Comparison of ENCODE assay signal across 8 cellular contexts in genomic region chr9:36574045-36574444, GRCh38. TPM values are rescaled to one million over a fixed set of nuclear protein-coding genes. Genes with fewer than 3 reads are reported as not detected.
DNase-seq lines count a peak whose midpoint lies in the region; ATAC-seq and TF ChIP-seq lines count a peak whose summit lies in the region.
"Not testable (repeated sequence)": the region's sequence is repeated elsewhere in the genome, so short reads cannot be mapped to it uniquely, and the experiment has no call there.

No MANE protein-coding gene starts in this region.

- not testable (repeated sequence) for H3K9me3 ChIP-seq in CD4-positive, alpha-beta T cell (ENCODE audit: control insufficient read depth, low read length); HUES48 (ENCODE audit: control insufficient read depth, insufficient read depth, low read length); testis

- H3K27ac ChIP-seq in CD4-positive, alpha-beta T cell (ENCODE audit: low read depth, low read length), result not testable (repeated sequence)
- H3K27ac ChIP-seq in HUES48 (ENCODE audit: low read depth, low read length), result peak overlapping the region; percentile 96
- peak overlapping the region; percentile 88 for H3K27ac ChIP-seq in foreskin keratinocyte
- H3K27ac ChIP-seq in testis, result peak overlapping the region; percentile 53 to 81

- H3K27me3 Mint-ChIP-seq in CD4-positive, alpha-beta T cell; MCF 10A (ENCODE audit: insufficient read depth, unreplicated experiment); natural killer cell treated with Interleukin-12 subunit alpha and Interleukin-12 subunit beta and Interleukin-15 and Interleukin-18, amount 100 ng/mL, for 72 hours: not testable (repeated sequence)
- peaks cover 12% of the 10 kb centered on the region for H3K27me3 Mint-ChIP-seq in activated CD8-positive, alpha-beta T cell treated with anti-CD3 and anti-CD28 coated beads, Interleukin-2, amount 10 ng/mL, durations not matched to agents 7 days and 5 days (ENCODE audit: low read depth)

- not testable (repeated sequence) for H3K4me1 ChIP-seq in HUES48 (ENCODE audit: control insufficient read depth, insufficient read depth, low read length)
- H3K4me1 ChIP-seq in foreskin keratinocyte (peaks cover 14% of the 10 kb centered on the region), testis (peaks cover 17% of the 10 kb centered on the region)

- peak overlapping the region; percentile 78 for H3K9ac ChIP-seq in HUES48 (ENCODE audit: low read depth, low read length)

- H3K36me3 ChIP-seq in HUES48 (ENCODE audit: control insufficient read depth, insufficient read depth, low read length); testis (ENCODE audit: low read depth, missing control alignments): not testable (repeated sequence)

- 71 to 74% methylated on average over 8 of the region's 8 CpGs for WGBS in testis, 2 donors

- not testable (repeated sequence) for H3K27ac Mint-ChIP-seq in CD4-positive, alpha-beta T cell
- H3K27ac Mint-ChIP-seq in activated CD8-positive, alpha-beta T cell treated with anti-CD3 and anti-CD28 coated beads, Interleukin-2, amount 10 ng/mL, durations not matched to agents 7 days and 5 days, result peak overlapping the region; percentile 92
- peak overlapping the region; percentile 89 for H3K27ac Mint-ChIP-seq in MCF 10A (ENCODE audit: low read depth, unreplicated experiment)
- peak overlapping the region; percentile 86 to 88 for H3K27ac Mint-ChIP-seq in natural killer cell treated with Interleukin-12 subunit alpha and Interleukin-12 subunit beta and Interleukin-15 and Interleukin-18, amount 100 ng/mL, for 72 hours

- not testable (repeated sequence) for DNase-seq in CD4-positive, alpha-beta T cell; activated CD8-positive, alpha-beta T cell treated with anti-CD3 and anti-CD28 coated beads, Interleukin-2, amount 10 ng/mL, durations not matched to agents 7 days and 5 days; MCF 10A (ENCODE audit: unreplicated experiment); foreskin keratinocyte; natural killer cell treated with Interleukin-12 subunit alpha and Interleukin-12 subunit beta and Interleukin-15 and Interleukin-18, amount 100 ng/mL, for 72 hours (ENCODE audit: low spot score); testis
- peak; percentile 34 for DNase-seq in RKO (ENCODE audit: low spot score)

- peak overlapping the region; percentile 92 for H3K4me3 Mint-ChIP-seq in CD4-positive, alpha-beta T cell
- peak overlapping the region; percentile 97 for H3K4me3 Mint-ChIP-seq in activated CD8-positive, alpha-beta T cell treated with anti-CD3 and anti-CD28 coated beads, Interleukin-2, amount 10 ng/mL, durations not matched to agents 7 days and 5 days
- peak overlapping the region; percentile 85 for H3K4me3 Mint-ChIP-seq in MCF 10A (ENCODE audit: unreplicated experiment)
- peak overlapping the region; percentile 95 for H3K4me3 Mint-ChIP-seq in natural killer cell treated with Interleukin-12 subunit alpha and Interleukin-12 subunit beta and Interleukin-15 and Interleukin-18, amount 100 ng/mL, for 72 hours

- not testable (repeated sequence) for TF ChIP-seq POLR2A in testis (IDR thresholded peaks at IDR 0.05)

- intact Hi-C loops in CD4-positive, alpha-beta T cell (cut with DNase I, micrococcal nuclease), result loop anchor here (5.0 to 10.0 kb wide), 3 partner anchors 167 to 891 kb away; partner anchors contain the start of genes CLTA (in 1 of the 2) and ZBTB5 (in 1 of the 2)
- intact Hi-C loops in MCF 10A (cut with micrococcal nuclease); testis (cut with DNase I; ENCODE audit: low total_unique reads): not testable (repeated sequence)

- not testable (repeated sequence) for H3K27me3 ChIP-seq in CD4-positive, alpha-beta T cell (ENCODE audit: control insufficient read depth, insufficient read depth, low read length); HUES48 (ENCODE audit: control insufficient read depth, insufficient read depth, low read length); foreskin keratinocyte; testis

- H3K4me1 Mint-ChIP-seq in CD4-positive, alpha-beta T cell (ENCODE audit: low read depth), result peaks cover 25% of the 10 kb centered on the region
- H3K4me1 Mint-ChIP-seq in activated CD8-positive, alpha-beta T cell treated with anti-CD3 and anti-CD28 coated beads, Interleukin-2, amount 10 ng/mL, durations not matched to agents 7 days and 5 days (ENCODE audit: low read depth), result peaks cover 49% of the 10 kb centered on the region
- H3K4me1 Mint-ChIP-seq in MCF 10A (ENCODE audit: insufficient read depth, unreplicated experiment), result peaks cover 23% of the 10 kb centered on the region
- peaks cover 15 to 28% of the 10 kb centered on the region in 2 donors for H3K4me1 Mint-ChIP-seq in natural killer cell treated with Interleukin-12 subunit alpha and Interleukin-12 subunit beta and Interleukin-15 and Interleukin-18, amount 100 ng/mL, for 72 hours (ENCODE audit: low read depth in 2 of 2)

- not testable (repeated sequence) for H3K36me3 Mint-ChIP-seq in CD4-positive, alpha-beta T cell (ENCODE audit: low read depth); MCF 10A (ENCODE audit: insufficient read depth, unreplicated experiment); natural killer cell treated with Interleukin-12 subunit alpha and Interleukin-12 subunit beta and Interleukin-15 and Interleukin-18, amount 100 ng/mL, for 72 hours
- H3K36me3 Mint-ChIP-seq in activated CD8-positive, alpha-beta T cell treated with anti-CD3 and anti-CD28 coated beads, Interleukin-2, amount 10 ng/mL, durations not matched to agents 7 days and 5 days (ENCODE audit: low read depth), result peaks cover 39% of the 10 kb centered on the region

- not testable (repeated sequence) for H3K9me3 Mint-ChIP-seq in CD4-positive, alpha-beta T cell; activated CD8-positive, alpha-beta T cell treated with anti-CD3 and anti-CD28 coated beads, Interleukin-2, amount 10 ng/mL, durations not matched to agents 7 days and 5 days (ENCODE audit: insufficient read depth); MCF 10A (ENCODE audit: unreplicated experiment); natural killer cell treated with Interleukin-12 subunit alpha and Interleukin-12 subunit beta and Interleukin-15 and Interleukin-18, amount 100 ng/mL, for 72 hours

- not testable (repeated sequence) for ATAC-seq in CD4-positive, alpha-beta T cell (ENCODE audit: poor library complexity); activated CD8-positive, alpha-beta T cell treated with anti-CD3 and anti-CD28 coated beads, Interleukin-2, amount 10 ng/mL, durations not matched to agents 7 days and 5 days; foreskin keratinocyte; natural killer cell treated with Interleukin-12 subunit alpha and Interleukin-12 subunit beta and Interleukin-15 and Interleukin-18, amount 100 ng/mL, for 72 hours

- BruUV-seq in MCF 10A (replicated peaks; lab: Mats Ljungman, UMichigan), result not testable (repeated sequence)

- not testable (repeated sequence) for TF ChIP-seq CTCF in CD4-positive, alpha-beta T cell (IDR thresholded peaks at IDR 0.05); MCF 10A (IDR thresholded peaks at IDR 0.05; ENCODE audit: unreplicated experiment); foreskin keratinocyte (conservative IDR thresholded peaks at IDR 0.05); testis (IDR thresholded peaks at IDR 0.05)

- POLR2A ChIA-PET in CD4-positive, alpha-beta T cell (lab: Charles Lee), result not testable (repeated sequence)
- POLR2A ChIA-PET in activated CD8-positive, alpha-beta T cell treated with anti-CD3 and anti-CD28 coated beads, Interleukin-2, amount 10 ng/mL, durations not matched to agents 7 days and 5 days (lab: Charles Lee), result interaction anchor here (0.9 kb wide), 1 partner anchor 156 kb away, joined by 5 read pairs; no protein-coding TSS in a partner anchor
- POLR2A ChIA-PET in MCF 10A (lab: Yijun Ruan, JAX), result interaction anchor here (0.5 to 1.8 kb wide), 3 partner anchors 88 to 542 kb away, joined by 3 to 6 read pairs (median 3); no protein-coding TSS in a partner anchor

- CTCF ChIA-PET in CD4-positive, alpha-beta T cell (lab: Charles Lee), result interaction anchor here (1.6 kb wide), 1 partner anchor 167 kb away, joined by 3 read pairs; no protein-coding TSS in a partner anchor
- CTCF ChIA-PET in activated CD8-positive, alpha-beta T cell treated with anti-CD3 and anti-CD28 coated beads, Interleukin-2, amount 10 ng/mL, durations not matched to agents 7 days and 5 days (lab: Charles Lee), result interaction anchor here (1.0 kb wide), 1 partner anchor 167 kb away, joined by 6 read pairs; no protein-coding TSS in a partner anchor
- CTCF ChIA-PET in MCF 10A (lab: Yijun Ruan, JAX), result not testable (repeated sequence)

- peak overlapping the region; percentile 97 for H3K4me3 ChIP-seq in HUES48 (ENCODE audit: low read depth, low read length)
- H3K4me3 ChIP-seq in testis, result peak overlapping the region; percentile 88 to 92

RNA-seq across cellular contexts. Expression of gene MELK, which starts 1.4 kb away (rescaled TPM):
- total RNA-seq in CD4-positive, alpha-beta T cell, result under 1 TPM; 0.42 to 0.47 TPM
- total RNA-seq in activated CD8-positive, alpha-beta T cell treated with anti-CD3 and anti-CD28 coated beads, Interleukin-2, amount 10 ng/mL, durations not matched to agents 7 days and 5 days, result 10 to 100 TPM; 73.4 to 74.9 TPM
- total RNA-seq in MCF 10A (2022) (25.6 and 33.3 TPM in 2 replicates), foreskin keratinocyte (72.3 and 82.7 TPM in 2 replicates), testis (10 to 100 TPM; 18.8 to 19.2 TPM)
- polyA plus RNA-seq in foreskin keratinocyte (36.9 and 49.8 TPM in 2 replicates), testis (ENCODE audit: insufficient read depth, low read depth, low replicate concordance) (15.2 TPM)
- 10 to 100 TPM; 25.3 to 53.6 TPM for total RNA-seq in natural killer cell treated with Interleukin-12 subunit alpha and Interleukin-12 subunit beta and Interleukin-15 and Interleukin-18, amount 100 ng/mL, for 72 hours

Comparison
In these comparisons a context has a peak if more than half of its experiments do, and no peak if none do; other contexts are left out.
1. RNA of gene MELK, which starts 1.4 kb away (total RNA-seq): 72.3 to 82.7 TPM in foreskin keratinocyte, 73.4 to 74.9 TPM in activated CD8-positive, alpha-beta T cell treated with anti-CD3 and anti-CD28 coated beads, Interleukin-2, amount 10 ng/mL, durations not matched to agents 7 days and 5 days, 25.3 to 53.6 TPM in natural killer cell treated with Interleukin-12 subunit alpha and Interleukin-12 subunit beta and Interleukin-15 and Interleukin-18, amount 100 ng/mL, for 72 hours, 25.6 to 33.3 TPM in MCF 10A and 18.8 to 19.2 TPM in testis; 0.42 to 0.47 TPM in CD4-positive, alpha-beta T cell; every median in the first group is over 10 times any median in the second.
2. Peak in every context shown above with its lines, with median percentiles within 50 percentile points of each other: H3K4me3 Mint-ChIP-seq.